ENCODE assay signal across 23 cellular contexts in the genomic region with DNA sequence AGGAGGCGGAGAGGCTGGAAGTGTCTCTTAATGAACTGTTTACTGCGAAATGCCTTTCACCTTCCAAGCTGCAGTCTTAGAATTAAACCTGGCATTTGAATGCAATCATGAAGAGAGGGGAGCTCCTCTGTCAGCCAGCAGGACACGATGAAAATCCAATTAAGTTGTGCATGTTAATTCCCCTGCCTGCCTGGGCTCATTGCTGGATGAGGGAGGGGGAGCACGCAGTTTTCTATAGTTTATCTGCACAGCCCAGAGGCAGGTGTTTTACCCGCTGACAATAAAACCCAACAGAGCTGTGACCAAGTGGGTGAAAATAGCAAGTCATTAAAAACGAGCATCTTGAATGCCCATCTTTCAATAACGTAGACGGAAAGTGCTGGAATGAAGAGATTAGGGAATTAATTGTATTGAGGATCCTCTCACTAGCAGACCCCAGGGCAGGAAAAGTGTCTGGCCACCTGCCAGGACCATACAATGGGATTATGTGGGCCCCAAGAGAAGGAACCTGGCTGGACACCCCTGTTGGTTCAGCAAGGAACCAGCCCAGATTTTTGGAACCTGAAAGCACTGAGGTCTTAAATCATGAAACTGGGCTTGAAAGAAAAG.
A peak's percentile ranks its signal among the peaks of the same experiment; 100 is the strongest.
DNase-seq lines count a peak whose midpoint lies in the region; TF ChIP-seq lines count a peak whose summit lies in the region.
"Had no signal": no experiment of that assay in that cellular context is flagged by ENCODE, and none has a peak within 500 bp of the region (broad histone marks: within the 10 kb centered on the region; RNA-seq: fewer than 3 reads in every experiment).

No MANE protein-coding gene starts in this region.

- H3K9me3 Mint-ChIP-seq in neural progenitor cell: peaks cover under 1% of the 10 kb centered on the region
- H3K9me3 Mint-ChIP-seq: T-cell had no signal

- H3K4me3 ChIP-seq in Loucy (ENCODE audit: low read length, poor library complexity, severe bottlenecking) (no peak overlapping the region), neural progenitor cell (peak overlapping the region; percentile 11), sigmoid colon (no peak overlapping the region)
- H3K4me3 ChIP-seq: skin epidermis, upper lobe of left lung had no signal

- 63 to 80% methylated on average over 8 of the region's 8 CpGs for WGBS in sigmoid colon, 2 donors

- CTCF ChIA-PET in RWPE1 (lab: Yijun Ruan, JAX): interaction anchor here (1.0 kb wide), 1 partner anchor 33 kb away, joined by 3 read pairs; no protein-coding TSS in a partner anchor

- H4K20me1 ChIP-seq in Loucy (ENCODE audit: insufficient read depth, low read length, poor library complexity, severe bottlenecking) (no peaks in the 10 kb centered on the region), neural progenitor cell (ENCODE audit: low read depth) (peaks cover 8% of the 10 kb centered on the region)

- H3K9me2 ChIP-seq in Loucy (replicated peaks; ENCODE audit: low read depth, low read length): no peaks in the 10 kb centered on the region

- POLR2A ChIA-PET in RWPE1 (lab: Yijun Ruan, JAX; ENCODE audit: low non-redundant PET): no interaction called here

- peaks cover 19% of the 10 kb centered on the region for H3K27me3 Mint-ChIP-seq in neural progenitor cell (ENCODE audit: insufficient read depth, low read depth)

- peak overlapping the region; percentile 12 for H3K4me3 Mint-ChIP-seq in neural progenitor cell
- H3K4me3 Mint-ChIP-seq: activated CD8-positive, alpha-beta T cell treated with anti-CD3 and anti-CD28 coated beads for 36 hours; CD8-positive, alpha-beta memory T cell; T-cell had no signal

- H3K9me3 ChIP-seq in Loucy (ENCODE audit: insufficient read depth, low read depth, low read length): no peaks in the 10 kb centered on the region
- H3K9me3 ChIP-seq in neural progenitor cell (ENCODE audit: low read depth): no peaks in the 10 kb centered on the region
- H3K9me3 ChIP-seq in sigmoid colon: no peaks in the 10 kb centered on the region
- H3K9me3 ChIP-seq: upper lobe of left lung had no signal

- no peaks in the 10 kb centered on the region for H3K79me2 ChIP-seq in Loucy (ENCODE audit: insufficient read depth, low read length)
- no peaks in the 10 kb centered on the region for H3K79me2 ChIP-seq in neural progenitor cell (ENCODE audit: low read depth)

- H3K36me3 ChIP-seq in Loucy (ENCODE audit: insufficient read depth, low read length): no peaks in the 10 kb centered on the region
- H3K36me3 ChIP-seq in neural progenitor cell: no peaks in the 10 kb centered on the region
- no peaks in the 10 kb centered on the region for H3K36me3 ChIP-seq in sigmoid colon
- H3K36me3 ChIP-seq: upper lobe of left lung had no signal

- no peak for TF ChIP-seq POLR2A in sigmoid colon (IDR thresholded peaks at IDR 0.05)

- H3K27ac ChIP-seq in RWPE1 (peak overlapping the region; percentile 99; the same call in 1 of the 2 replicates), neural progenitor cell (no peak overlapping the region), sigmoid colon (no peak overlapping the region)
- H3K27ac ChIP-seq: upper lobe of left lung had no signal

- peaks cover 68% of the 10 kb centered on the region for H3K4me1 Mint-ChIP-seq in neural progenitor cell

- peaks cover 1% of the 10 kb centered on the region for H3K36me3 Mint-ChIP-seq in neural progenitor cell
- H3K36me3 Mint-ChIP-seq: CD8-positive, alpha-beta memory T cell; T-cell had no signal

- peak overlapping the region; percentile 55 for H3K27ac Mint-ChIP-seq in neural progenitor cell
- H3K27ac Mint-ChIP-seq: activated CD8-positive, alpha-beta T cell treated with anti-CD3 and anti-CD28 coated beads for 36 hours; CD8-positive, alpha-beta memory T cell; T-cell had no signal

- H2AFZ ChIP-seq in Loucy (ENCODE audit: low read length) (no peak overlapping the region), neural progenitor cell (replicated peaks) (no peak overlapping the region)

- no peak for TF ChIP-seq CTCF in Loucy (conservative IDR thresholded peaks at IDR 0.05; ENCODE audit: low read length)
- no peak for TF ChIP-seq CTCF in RWPE1 (conservative IDR thresholded peaks at IDR 0.05; ENCODE audit: low read depth)
- TF ChIP-seq CTCF in neural progenitor cell (IDR thresholded peaks at IDR 0.05): no peak
- TF ChIP-seq CTCF in sigmoid colon (IDR thresholded peaks at IDR 0.05): no peak

- H3K4me2 ChIP-seq in Loucy (ENCODE audit: low read depth, low read length, poor library complexity, severe bottlenecking) (peak overlapping the region; percentile 4), neural progenitor cell (peak overlapping the region; percentile 68)

- intact Hi-C loops in sigmoid colon (cut with DNase I): no loop called here

- H3K4me1 ChIP-seq in Loucy (ENCODE audit: insufficient read depth, low read length, poor library complexity, severe bottlenecking): peaks cover 71% of the 10 kb centered on the region
- H3K4me1 ChIP-seq in neural progenitor cell: peaks cover 41% of the 10 kb centered on the region
- peaks cover 0 to 42% (median 33%) of the 10 kb centered on the region in 4 donors for H3K4me1 ChIP-seq in sigmoid colon

- H3K9ac ChIP-seq in Loucy (ENCODE audit: low read depth, low read length, poor library complexity, severe bottlenecking) (no peak overlapping the region), neural progenitor cell (no peak overlapping the region)

- H3F3A ChIP-seq in Loucy (ENCODE audit: low read depth): no peaks in the 10 kb centered on the region
- peaks cover 58% of the 10 kb centered on the region for H3F3A ChIP-seq in neural progenitor cell (ENCODE audit: low read depth)

- DNase-seq in NCI-H1092 treated with DMSO at 0.1 percent for 48 hours (lab: John Stamatoyannopoulos, UW): peak; percentile 18
- no peak for DNase-seq in NCI-H1092 (lab: John Stamatoyannopoulos, UW)
- DNase-seq in RWPE1 (ENCODE audit: low spot score): no peak
- DNase-seq in neural progenitor cell (ENCODE audit: low spot score): peak; percentile 84
- no peak for DNase-seq in iPS-NIHi11 (ENCODE audit: low spot score)
- no peak for DNase-seq in NCI-H2196 treated with DMSO at 0.1 percent for 48 hours (lab: John Stamatoyannopoulos, UW; ENCODE audit: unreplicated experiment)
- no peak for DNase-seq in sigmoid colon
- DNase-seq: 8988T; activated CD4-positive, CD25-positive, alpha-beta regulatory T cell treated with anti-CD3 and anti-CD28 coated beads, Interleukin-2, amount 50 U/mL, for 72 hours; activated CD8-positive, alpha-beta T cell treated with anti-CD3 and anti-CD28 coated beads for 36 hours; activated gamma-delta T cell; CD8-positive, alpha-beta memory T cell; DMS53; effector CD4-positive, alpha-beta T cell; HCEC 1CT; NCI-H1436 treated with DMSO at 0.1 percent for 48 hours; NCI-H774; SIG-M5; stimulated activated CD4-positive, alpha-beta T cell treated with anti-CD3 and anti-CD28 coated beads, Interleukin-1b, Interleukin-23, amount 100 ng/mL, for 48 hours; T-cell had no signal

- TF ChIP-seq EP300 in sigmoid colon (IDR thresholded peaks at IDR 0.05): no peak

- no peaks in the 10 kb centered on the region for H3K27me3 ChIP-seq in Loucy (ENCODE audit: insufficient read depth, low read length, poor library complexity, severe bottlenecking)
- peaks cover 49% of the 10 kb centered on the region for H3K27me3 ChIP-seq in neural progenitor cell
- no peaks in the 10 kb centered on the region for H3K27me3 ChIP-seq in sigmoid colon
- H3K27me3 ChIP-seq: upper lobe of left lung had no signal

Comparison
In these comparisons a context has a peak if more than half of its experiments do, and no peak if none do; other contexts are left out.
1. DNase-seq: peak in NCI-H1092 treated with DMSO at 0.1 percent for 48 hours (single experiment) and neural progenitor cell (single experiment); none in NCI-H1092 (single experiment), RWPE1 (single experiment), iPS-NIHi11 (single experiment), NCI-H2196 treated with DMSO at 0.1 percent for 48 hours (single experiment) and sigmoid colon (single experiment).